Comparison of ENCODE assay signal across 36 cellular contexts in genomic region chr6:44535967-44536366, GRCh38.
"Had no signal": no experiment of that assay in that cellular context is flagged by ENCODE, and none has a peak within 500 bp of the region (broad histone marks: within the 10 kb centered on the region; RNA-seq: fewer than 3 reads in every experiment).

No MANE protein-coding gene starts in this region.

- H3K4me3 ChIP-seq: MG63 had no signal

- DNase-seq: Kasumi-1, MG63, MM.1S, MV-4-11, NCI-H1048, NCI-H1092, NCI-H1092 treated with DMSO at 0.1 percent for 48 hours, NCI-H1105, NCI-H1105 treated with DMSO at 0.1 percent for 48 hours, NCI-H1417, NCI-H1417 treated with DMSO at 0.1 percent for 48 hours, NCI-H1436, NCI-H1436 treated with DMSO at 0.1 percent for 48 hours, NCI-H146, NCI-H1694, NCI-H1694 treated with DMSO at 0.1 percent for 48 hours, NCI-H187, NCI-H187 treated with DMSO at 0.1 percent for 48 hours, NCI-H1930, NCI-H2029, NCI-H2029 treated with DMSO at 0.1 percent for 48 hours, NCI-H2081, NCI-H2081 treated with DMSO at 0.1 percent for 48 hours, NCI-H2107, NCI-H2171, NCI-H2171 treated with DMSO at 0.1 percent for 48 hours, NCI-H2227 treated with DMSO at 0.1 percent for 48 hours, NCI-H226, NCI-H345, NCI-H446, NCI-H446 treated with DMSO at 0.1 percent for 48 hours, NCI-H510A, NCI-H510A treated with DMSO at 0.1 percent for 48 hours, NCI-H524, NCI-H524 treated with DMSO at 0.1 percent for 48 hours, NCI-H526 had no signal

- H3K36me3 ChIP-seq: MG63 had no signal
